In the genomic region with DNA sequence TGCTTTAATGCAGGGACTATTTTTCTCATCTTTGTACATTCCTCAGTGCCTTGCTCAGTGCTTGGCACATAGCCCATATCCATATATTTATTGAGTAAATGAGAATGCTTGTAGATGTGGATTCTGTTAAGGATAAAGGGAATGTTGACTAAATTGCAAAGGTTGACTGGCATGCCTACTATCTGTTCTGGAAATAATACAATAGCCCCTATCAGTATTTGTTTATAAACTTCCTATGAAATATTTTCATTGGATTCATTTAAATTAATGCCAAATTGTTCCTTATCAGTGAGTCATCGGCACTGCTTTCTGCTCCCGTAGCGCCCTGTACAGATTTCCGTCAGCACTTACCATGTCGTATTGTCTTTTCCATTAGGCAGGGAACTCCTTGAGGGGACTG, we compare ENCODE assay signal across 23 cellular contexts. TPM values are rescaled to one million over a fixed set of nuclear protein-coding genes. Genes with fewer than 3 reads are reported as not detected.
DNase-seq lines count a peak whose midpoint lies in the region; FAIRE-seq and TF ChIP-seq lines count a peak whose summit lies in the region.
"Had no signal": no experiment of that assay in that cellular context is flagged by ENCODE, and none has a peak within 500 bp of the region (broad histone marks: within the 10 kb centered on the region; RNA-seq: fewer than 3 reads in every experiment).

No MANE protein-coding gene starts in this region.

- H2AK5ac ChIP-seq in trophoblast cell (ENCODE audit: low read length): no peak overlapping the region

- H2BK120ac ChIP-seq in trophoblast cell (ENCODE audit: insufficient read depth, low read length, poor library complexity): no peak overlapping the region

- H3K36me3 ChIP-seq in GM23248 (ENCODE audit: low read depth) (no peaks in the 10 kb centered on the region), esophagus muscularis mucosa (no peaks in the 10 kb centered on the region), trophoblast cell (ENCODE audit: control insufficient read depth in 1 of 2, insufficient read depth in 2 of 2, low read length in 2 of 2) (peaks cover 0 to 2% of the 10 kb centered on the region in 2 experiments)
- H3K36me3 ChIP-seq: gastroesophageal sphincter had no signal

- H4K8ac ChIP-seq in trophoblast cell (ENCODE audit: low read depth, low read length): no peak overlapping the region

- no peak overlapping the region for H4K12ac ChIP-seq in trophoblast cell (ENCODE audit: low read depth, low read length)

- H3K27me3 ChIP-seq in GM23248 (replicated peaks; ENCODE audit: insufficient read depth) (no peaks in the 10 kb centered on the region), esophagus muscularis mucosa (no peaks in the 10 kb centered on the region), trophoblast cell (ENCODE audit: insufficient read depth, low read length) (no peaks in the 10 kb centered on the region)
- H3K27me3 ChIP-seq: gastroesophageal sphincter, transverse colon had no signal

- no peak overlapping the region for H2BK12ac ChIP-seq in trophoblast cell (ENCODE audit: low read length)

- H2AFZ ChIP-seq in GM23248 (no peak overlapping the region), trophoblast cell (ENCODE audit: insufficient read depth, low read length, poor library complexity) (no peak overlapping the region)

- H3K9ac ChIP-seq in GM23248: no peak overlapping the region
- no peak overlapping the region for H3K9ac ChIP-seq in trophoblast cell (ENCODE audit: low read length)

- H3K4me1 ChIP-seq in GM23248 (ENCODE audit: insufficient read depth): peaks cover 13% of the 10 kb centered on the region; the same call in 1 of the 2 replicates
- peaks cover 21 to 66% (median 34%) of the 10 kb centered on the region in 4 donors for H3K4me1 ChIP-seq in esophagus muscularis mucosa
- peaks cover 0 to 2% of the 10 kb centered on the region in 2 experiments for H3K4me1 ChIP-seq in trophoblast cell (ENCODE audit: control insufficient read depth in 1 of 2, insufficient read depth in 2 of 2, low read length in 2 of 2)

- H3K27ac ChIP-seq in GM23248 (no peak overlapping the region), esophagus muscularis mucosa (replicated peaks in 1 of 4) (peak overlapping the region in 3 of 4 donors; percentile 46 to 69 (median 61)), trophoblast cell (ENCODE audit: low read depth, low read length) (no peak overlapping the region)

- H2BK5ac ChIP-seq in trophoblast cell (ENCODE audit: low read depth, low read length, poor library complexity): no peak overlapping the region

- no peak overlapping the region for H4K91ac ChIP-seq in trophoblast cell (ENCODE audit: low read depth, low read length)

- no peaks in the 10 kb centered on the region for H3K79me1 ChIP-seq in trophoblast cell (ENCODE audit: low read length)

- H3K18ac ChIP-seq in trophoblast cell (ENCODE audit: low read length): no peak overlapping the region

- no peaks in the 10 kb centered on the region for H3F3A ChIP-seq in GM23248 (ENCODE audit: insufficient read depth)

- H3K79me2 ChIP-seq in GM23248 (ENCODE audit: insufficient read depth) (peaks cover 100% of the 10 kb centered on the region), trophoblast cell (ENCODE audit: control insufficient read depth, insufficient read depth, low read length, poor library complexity) (peaks cover 2% of the 10 kb centered on the region)

- 75 to 78% methylated on average over 5 of the region's 5 CpGs for WGBS in GM23248 (ENCODE audit: low coverage in 1 of 2, low lambda C conversion rate in 2 of 2, missing lambda C conversion rate in 2 of 2), 2 experiments
- WGBS in esophagus muscularis mucosa: 62% methylated on average over 5 of the region's 5 CpGs
- WGBS in trophoblast cell (ENCODE audit: extremely low coverage, insufficient coverage, insufficient read length): no CpG with 5 or more reads among the region's 5 CpGs

- DNase-seq in GM23248 (peak; percentile 5), amniotic epithelial cell (ENCODE audit: low read depth) (peak; percentile 62), esophagus muscularis mucosa (ENCODE audit: extremely low spot score) (no peak), trophoblast cell (peak; percentile 14 to 65), G401 (ENCODE audit: low spot score) (no peak), NCI-H1092 (lab: John Stamatoyannopoulos, UW) (no peak), COLO829 (ENCODE audit: low spot score) (no peak), HTR-8/SVneo (ENCODE audit: insufficient read length, low spot score) (no peak)
- DNase-seq: activated T-cell treated with anti-CD3 and anti-CD28 coated beads, Interleukin-2, amount 50 U/mL, for 72 hours; mesendoderm; naive thymus-derived CD8-positive, alpha-beta T cell; NCI-H82; OCI-M1; SHP77; stimulated activated CD4-positive, alpha-beta T cell treated with anti-CD3 and anti-CD28 coated beads, Interleukin-2, amount 100 ng/mL, for 24 hours; stimulated activated naive B cell treated with anti-CD40 and anti-IgM and Interleukin-4, amounts not matched to agents 10 μg/mL and 1 μg/mL and 100 μg/mL, for 72 hours; T-cell; transverse colon had no signal

- H3K9me3 ChIP-seq in GM23248 (ENCODE audit: low read depth) (no peaks in the 10 kb centered on the region), esophagus muscularis mucosa (no peaks in the 10 kb centered on the region), trophoblast cell (ENCODE audit: insufficient read depth, low read depth, low read length) (no peaks in the 10 kb centered on the region)
- H3K9me3 ChIP-seq: gastroesophageal sphincter, transverse colon had no signal

- TF ChIP-seq POLR2A in esophagus muscularis mucosa (IDR thresholded peaks at IDR 0.05; ENCODE audit: low read depth): no peak

- in situ Hi-C loops in GM23248 (cut with MboI): no loop called here
- in situ Hi-C loops in G401 (cut with HindIII; ENCODE audit: low sequenced_read_pairs): no loop called here

- no peak overlapping the region for H3K4ac ChIP-seq in trophoblast cell (ENCODE audit: low read depth, low read length)

- H3K14ac ChIP-seq in trophoblast cell (ENCODE audit: low read length): no peak overlapping the region

- 0 out of 2 replicates have a peak, but pooled peaks cover 16% of the 10 kb centered on the region for H4K20me1 ChIP-seq in GM23248 (ENCODE audit: insufficient read depth)

- no peak for TF ChIP-seq CTCF in esophagus muscularis mucosa (IDR thresholded peaks at IDR 0.05)

- intact Hi-C loops in esophagus muscularis mucosa (cut with DNase I): no loop called here

- no peak overlapping the region for H3K4me3 ChIP-seq in GM23248
- no peak overlapping the region for H3K4me3 ChIP-seq in esophagus muscularis mucosa
- H3K4me3 ChIP-seq in trophoblast cell (ENCODE audit: low read depth, low read length): no peak overlapping the region
- H3K4me3 ChIP-seq: gastroesophageal sphincter, K562, transverse colon had no signal

- no peak for FAIRE-seq in HTR-8/SVneo (lab: Jason Lieb, UNC)
- FAIRE-seq: K562, TTC549 had no signal

- no peaks in the 10 kb centered on the region for H3K9me2 ChIP-seq in GM23248 (ENCODE audit: insufficient read depth)

- no peak for TF ChIP-seq EP300 in esophagus muscularis mucosa (IDR thresholded peaks at IDR 0.05)

- no peak overlapping the region for H3K23ac ChIP-seq in trophoblast cell (ENCODE audit: low read length)

- H3K4me2 ChIP-seq in GM23248 (ENCODE audit: unreplicated experiment) (no peak overlapping the region), trophoblast cell (ENCODE audit: low read length) (no peak overlapping the region)

RNA-seq across cellular contexts. Expression of a gene that starts 8.0 kb away (rescaled TPM):
- total RNA-seq in GM23248 (2014; rRNA removed; shearing (Covaris generic)): 20.3 and 27.4 TPM in 2 replicates
- polyA plus RNA-seq in GM23248 (2016; fragmentation: Nextera tagmentation; extraction: Ambion mirVana): 18.1 and 19.9 TPM in 2 replicates
- total RNA-seq in esophagus muscularis mucosa: 10 to 100 TPM; 13.7 to 25.9 (median 18.6) TPM
- 28.0 and 29.3 TPM in 2 replicates for polyA plus RNA-seq in trophoblast cell (2013)
- total RNA-seq in G401 (2014; rRNA removed; shearing (Covaris generic)): 33.9 and 47.2 TPM in 2 replicates

RNA-seq across cellular contexts. Expression of a gene that starts 8.4 kb away (rescaled TPM):
- total RNA-seq in GM23248 (2014; rRNA removed; shearing (Covaris generic)): 0.38 and 4.6 TPM in 2 replicates
- polyA plus RNA-seq in GM23248 (2016; fragmentation: Nextera tagmentation; extraction: Ambion mirVana): 3.3 and 3.9 TPM in 2 replicates
- 10 to 100 TPM in 1 of 4 donors, 1 to 10 TPM in 3; 5.6 to 10.4 (median 8.8) TPM for total RNA-seq in esophagus muscularis mucosa
- polyA plus RNA-seq in trophoblast cell (2013): 2.2 and 2.3 TPM in 2 replicates
- total RNA-seq in G401 (2014; rRNA removed; shearing (Covaris generic)): 0.41 and 10.1 TPM in 2 replicates

RNA-seq across cellular contexts. Expression of a gene that starts 58.6 kb away (rescaled TPM):
- total RNA-seq in GM23248 (2014; rRNA removed; shearing (Covaris generic)): not detected in 2 replicates
- polyA plus RNA-seq in GM23248 (2016; fragmentation: Nextera tagmentation; extraction: Ambion mirVana): not detected in 2 replicates
- total RNA-seq in esophagus muscularis mucosa: not detected
- polyA plus RNA-seq in trophoblast cell (2013): not detected in 2 replicates
- not detected in 2 replicates for total RNA-seq in G401 (2014; rRNA removed; shearing (Covaris generic))
- total RNA-seq: activated T-cell treated with anti-CD3 and anti-CD28 coated beads, Interleukin-2, amount 50 U/mL, for 72 hours; gastroesophageal sphincter; K562; naive thymus-derived CD8-positive, alpha-beta T cell; posterior vena cava; skeletal muscle tissue; T-cell; transverse colon had no signal
- polyA plus RNA-seq: K562; naive thymus-derived CD8-positive, alpha-beta T cell had no signal

Comparison
In these comparisons a context has a peak if more than half of its experiments do, and no peak if none do; other contexts are left out.
1. DNase-seq: peak in GM23248 (single experiment), amniotic epithelial cell (single experiment) and trophoblast cell (2 of 2); none in esophagus muscularis mucosa (single experiment), G401 (single experiment), NCI-H1092 (single experiment), COLO829 (single experiment) and HTR-8/SVneo (single experiment).
2. H3K27ac ChIP-seq: peak in esophagus muscularis mucosa (3 of 4); none in GM23248 (single experiment) and trophoblast cell (single experiment).